11 cellular contexts compared by ENCODE assay signal in genomic region chr4:143358419-143358818, GRCh38. TPM values are rescaled to one million over a fixed set of nuclear protein-coding genes. Genes with fewer than 3 reads are reported as not detected.
DNase-seq lines count a peak whose midpoint lies in the region; ATAC-seq and TF ChIP-seq lines count a peak whose summit lies in the region.
"Had no signal": no experiment of that assay in that cellular context is flagged by ENCODE, and none has a peak within 500 bp of the region (broad histone marks: within the 10 kb centered on the region; RNA-seq: fewer than 3 reads in every experiment).

No MANE protein-coding gene starts in this region.

- H2AFZ ChIP-seq in fibroblast of lung (ENCODE audit: low read length): no peak overlapping the region

- H3K79me2 ChIP-seq in fibroblast of lung (ENCODE audit: control insufficient read depth, insufficient read depth, low read length): peaks cover 28% of the 10 kb centered on the region

- ATAC-seq in GM21576 (IDR thresholded peaks at IDR 0.05; ENCODE audit: unreplicated experiment): no peak

- intact Hi-C loops in Caco-2 (cut with micrococcal nuclease; ENCODE audit: unreplicated experiment): no loop called here

- POLR2A ChIA-PET in Caco-2 (lab: Charles Lee): no interaction called here

- H3K4me2 ChIP-seq in fibroblast of lung (ENCODE audit: extremely low read depth, insufficient read depth, low read length): peak overlapping the region; percentile 80

- no peaks in the 10 kb centered on the region for H3K27me3 ChIP-seq in Caco-2 (replicated peaks; ENCODE audit: control insufficient read depth, insufficient read depth, low read length)
- no peaks in the 10 kb centered on the region for H3K27me3 ChIP-seq in Peyer's patch
- no peaks in the 10 kb centered on the region for H3K27me3 ChIP-seq in fibroblast of lung (ENCODE audit: control insufficient read depth, insufficient read depth, low read length)

- H3K27ac ChIP-seq in Peyer's patch (peak overlapping the region; percentile 55 to 74 (median 66)), fibroblast of lung (ENCODE audit: insufficient read depth, low read length) (peak overlapping the region; percentile 78), skin epidermis (peak overlapping the region in 14 of 21 experiments; percentile 1 to 79 (median 36))

- TF ChIP-seq CTCF in Caco-2 (IDR thresholded peaks at IDR 0.05; ENCODE audit: insufficient read depth in 1 of 2, low read depth in 1 of 2, low read length in 1 of 2, severe bottlenecking in 1 of 2, unreplicated experiment in 1 of 2) (no peak), Peyer's patch (IDR thresholded peaks at IDR 0.05) (no peak), fibroblast of lung (conservative IDR thresholded peaks at IDR 0.05 in 1 of 2, IDR thresholded peaks at IDR 0.05 in 1 of 2; ENCODE audit: low read depth in 1 of 2, low read length in 2 of 2) (no peak)

- CTCF ChIA-PET in Caco-2 (lab: Charles Lee): interaction anchor here (0.6 to 0.9 kb wide), 2 partner anchors 21 to 24 kb away, joined by 3 read pairs; partner anchors contain the start of gene GAB1

- TSS peak; percentile 97 for BruUV-seq in Caco-2 (replicated peaks; lab: Mats Ljungman, UMichigan)

- H3K9me3 Mint-ChIP-seq in Caco-2 (ENCODE audit: unreplicated experiment): no peaks in the 10 kb centered on the region

- H3K9me3 ChIP-seq in Caco-2: no peaks in the 10 kb centered on the region
- no peaks in the 10 kb centered on the region for H3K9me3 ChIP-seq in Peyer's patch
- H3K9me3 ChIP-seq in fibroblast of lung (ENCODE audit: control insufficient read depth, insufficient read depth, low read depth, low read length): no peaks in the 10 kb centered on the region

- H3K27ac Mint-ChIP-seq in Caco-2 (ENCODE audit: unreplicated experiment): peak overlapping the region; percentile 84

- peaks cover 2% of the 10 kb centered on the region for H4K20me1 ChIP-seq in fibroblast of lung (ENCODE audit: control insufficient read depth, extremely low read depth, insufficient read depth, low read length)

- no peaks in the 10 kb centered on the region for H3K36me3 ChIP-seq in Caco-2 (ENCODE audit: control insufficient read depth, insufficient read depth, low read length)
- no peaks in the 10 kb centered on the region for H3K36me3 ChIP-seq in Peyer's patch
- no peaks in the 10 kb centered on the region for H3K36me3 ChIP-seq in fibroblast of lung (ENCODE audit: control insufficient read depth, insufficient read depth, low read length)

- DNase-seq in Caco-2 (no peak), Peyer's patch (no peak), fibroblast of lung (ENCODE audit: low read depth in 2 of 2) (no peak), NCI-H526 (lab: John Stamatoyannopoulos, UW) (no peak), anterior cingulate cortex (lab: John Stamatoyannopoulos, UW) (no peak), NCI-H526 treated with DMSO at 0.1 percent for 48 hours (lab: John Stamatoyannopoulos, UW) (no peak)
- DNase-seq: activated gamma-delta T cell, NCI-H2029 treated with DMSO at 0.1 percent for 48 hours had no signal

- peaks cover 68% of the 10 kb centered on the region for H3K4me1 ChIP-seq in Caco-2
- H3K4me1 ChIP-seq in Peyer's patch: peaks cover 0 to 79% (median 11%) of the 10 kb centered on the region in 4 donors
- H3K4me1 ChIP-seq in fibroblast of lung (ENCODE audit: control insufficient read depth, extremely low read depth, insufficient read depth, low read length): peaks cover 24% of the 10 kb centered on the region

- no peaks in the 10 kb centered on the region for H3K27me3 Mint-ChIP-seq in Caco-2 (ENCODE audit: insufficient read depth, unreplicated experiment)

- H3K4me3 ChIP-seq in Caco-2 (ENCODE audit: low read depth, low read length) (no peak overlapping the region), Peyer's patch (no peak overlapping the region), fibroblast of lung (replicated peaks in 1 of 4; ENCODE audit: control extremely low read depth in 1 of 4, insufficient read depth in 1 of 4, low read depth in 3 of 4, low read length in 4 of 4) (no peak overlapping the region), skin epidermis (no peak overlapping the region)

- no peak for TF ChIP-seq POLR2A in Peyer's patch (IDR thresholded peaks at IDR 0.05)

- no peak overlapping the region for H3K9ac ChIP-seq in fibroblast of lung (ENCODE audit: insufficient read depth, low read length)

- peaks cover 28% of the 10 kb centered on the region for H3K36me3 Mint-ChIP-seq in Caco-2 (ENCODE audit: insufficient read depth, unreplicated experiment)

- peak overlapping the region; percentile 70 for H3K4me3 Mint-ChIP-seq in Caco-2 (ENCODE audit: unreplicated experiment)
- H3K4me3 Mint-ChIP-seq: neural crest cell had no signal

- peaks cover 49% of the 10 kb centered on the region for H3K4me1 Mint-ChIP-seq in Caco-2 (ENCODE audit: low read depth, unreplicated experiment)

RNA-seq across cellular contexts. Expression of gene GAB1, which starts 21.7 kb away (rescaled TPM):
- total RNA-seq in Caco-2 (2022): 46.9 and 48.9 TPM in 2 replicates
- total RNA-seq in Peyer's patch: 10 to 100 TPM; 31.9 to 76.7 (median 40.5) TPM
- total RNA-seq in fibroblast of lung: 8.5 and 10.6 TPM in 2 replicates
- polyA plus RNA-seq in fibroblast of lung: 13.7 and 18.0 TPM in 2 replicates
- 8.5 and 13.5 TPM in 2 replicates for polyA plus RNA-seq in fibroblast of lung (2012)
- 4.3 and 10.0 TPM in 2 replicates for polyA minus RNA-seq in fibroblast of lung (ENCODE audit: low replicate concordance)
